In genomic region chr17:49496183-49496865, GRCh38 we compare ENCODE assay signal across 9 cellular contexts. TPM values are rescaled to one million over a fixed set of nuclear protein-coding genes. Genes with fewer than 3 reads are reported as not detected.
DNase-seq lines count a peak whose midpoint lies in the region; ATAC-seq, FAIRE-seq and TF ChIP-seq lines count a peak whose summit lies in the region.
"Had no signal": no experiment of that assay in that cellular context is flagged by ENCODE, and none has a peak within 500 bp of the region (broad histone marks: within the 10 kb centered on the region; RNA-seq: fewer than 3 reads in every experiment).

No MANE protein-coding gene starts in this region.

- CTCF ChIA-PET in H1 (lab: Charles Lee; ENCODE audit: partially characterized antibody) = interaction anchor here (0.9 to 12.8 kb wide), 22 partner anchors 8 to 88 kb away, joined by 3 to 210 read pairs (median 10); no protein-coding TSS in a partner anchor

- TF ChIP-seq RAD21 in H1 (IDR thresholded peaks at IDR 0.05 in 1 of 2, conservative IDR thresholded peaks at IDR 0.05 in 1 of 2; ENCODE audit: low read depth in 2 of 2, low read length in 2 of 2) = peak; percentile 42 to 67

- peak in 1 of 2 experiments; percentile 20; a peak in 1 of 3 replicates for TF ChIP-seq EP300 in H1 (IDR thresholded peaks at IDR 0.05; ENCODE audit: borderline replicate concordance in 1 of 2, low read depth in 2 of 2, low read length in 2 of 2)

- H4K8ac ChIP-seq in H1 (ENCODE audit: extremely low read depth, insufficient read depth, low read length) (peak overlapping the region; percentile 65; the same call in 1 of the 2 replicates), mesendoderm (ENCODE audit: low read depth, low read length) (no peak overlapping the region)

- H3K56ac ChIP-seq in H1 (replicated peaks; ENCODE audit: insufficient read length, low read depth, low read length) (no peak overlapping the region), mesendoderm (ENCODE audit: low read length) (peak overlapping the region; percentile 81)

- H4K20me1 ChIP-seq in H1 (replicated peaks in 1 of 2; ENCODE audit: control insufficient read depth in 1 of 2, insufficient read depth in 2 of 2, low read length in 2 of 2) = peaks cover 0 to 3% of the 10 kb centered on the region in 2 experiments

- H3K36me3 ChIP-seq in H1 (ENCODE audit: control insufficient read depth in 2 of 4, insufficient read depth in 4 of 4, low read length in 3 of 4) = no peaks in the 10 kb centered on the region
- no peaks in the 10 kb centered on the region for H3K36me3 ChIP-seq in mesendoderm (ENCODE audit: control insufficient read depth, insufficient read depth, low read length)

- no peaks in the 10 kb centered on the region for H3K9me3 ChIP-seq in H1 (ENCODE audit: insufficient read depth in 2 of 2, low read depth in 1 of 2, low read length in 1 of 2)

- H2AK5ac ChIP-seq in H1 (ENCODE audit: low read depth, low read length) (no peak overlapping the region), mesendoderm (ENCODE audit: low read length) (no peak overlapping the region)

- FAIRE-seq in H1 (lab: Jason Lieb, UNC) = no peak
- FAIRE-seq: G401.6 had no signal

- H2BK15ac ChIP-seq in H1 (ENCODE audit: low read length) (no peak overlapping the region), mesendoderm (replicated peaks; ENCODE audit: low read depth) (no peak overlapping the region)

- peak; percentile 81 to 94 (median 85) for TF ChIP-seq CTCF in H1 (IDR thresholded peaks at IDR 0.05; ENCODE audit: control extremely low read depth in 1 of 3, insufficient read depth in 1 of 3, low read depth in 1 of 3, low read length in 3 of 3)

- TF ChIP-seq POLR2A in H1 (IDR thresholded peaks at IDR 0.05; ENCODE audit: control extremely low read depth in 1 of 2, low read depth in 2 of 2, low read length in 2 of 2) = no peak

- POLR2A ChIA-PET in H1 (lab: Charles Lee; ENCODE audit: partially characterized antibody) = interaction anchor here (1.1 to 4.1 kb wide), 8 partner anchors 11 to 287 kb away, joined by 3 to 24 read pairs (median 4); no protein-coding TSS in a partner anchor

- peak overlapping the region; percentile 91 to 95 for H3K4me2 ChIP-seq in H1 (ENCODE audit: insufficient read depth in 1 of 2, low read depth in 2 of 2, low read length in 2 of 2)
- H3K4me2 ChIP-seq in mesendoderm (ENCODE audit: low read length) = peak overlapping the region; percentile 80

- H2BK12ac ChIP-seq in H1 (ENCODE audit: low read depth, low read length) = peak overlapping the region; percentile 50; the same call in 1 of the 2 replicates

- H3K23me2 ChIP-seq in H1 (ENCODE audit: low read depth, low read length) = peaks cover 34% of the 10 kb centered on the region; the same call in 1 of the 2 replicates

- H3K9ac ChIP-seq in H1 (replicated peaks in 1 of 4; ENCODE audit: extremely low read depth in 1 of 4, low read depth in 3 of 4, low read length in 3 of 4) (peak overlapping the region in 1 of 4 experiments; percentile 1; a peak in 1 of 7 replicates), mesendoderm (ENCODE audit: low read length) (peak overlapping the region; percentile 44)

- peak overlapping the region; percentile 83 for H3K18ac ChIP-seq in H1 (ENCODE audit: extremely low read depth, low read length)
- no peak overlapping the region for H3K18ac ChIP-seq in mesendoderm (ENCODE audit: low read length)

- no peak overlapping the region for H2AFZ ChIP-seq in H1 (ENCODE audit: low read length)

- H3K4ac ChIP-seq in H1 (replicated peaks; ENCODE audit: insufficient read length, low read depth, low read length) (no peak overlapping the region), mesendoderm (ENCODE audit: low read depth, low read length) (no peak overlapping the region)

- peak overlapping the region; percentile 57 to 79 (median 72) for H3K4me3 ChIP-seq in H1 (ENCODE audit: extremely low read depth in 1 of 4, insufficient read depth in 2 of 4, low read depth in 3 of 4, low read length in 4 of 4)
- peak overlapping the region; percentile 20 for H3K4me3 ChIP-seq in mesendoderm (ENCODE audit: low read length)

- no peak overlapping the region for H2BK120ac ChIP-seq in H1 (replicated peaks; ENCODE audit: low read depth, low read length)
- no peak overlapping the region for H2BK120ac ChIP-seq in mesendoderm (ENCODE audit: low read depth, low read length)

- no peak overlapping the region for H3K14ac ChIP-seq in H1 (ENCODE audit: insufficient read length)

- no peaks in the 10 kb centered on the region for H3K79me1 ChIP-seq in H1 (ENCODE audit: low read depth, low read length)
- H3K79me1 ChIP-seq in mesendoderm (ENCODE audit: low read length) = no peaks in the 10 kb centered on the region

- no peak overlapping the region for H3K23ac ChIP-seq in H1 (ENCODE audit: insufficient read length)
- H3K23ac ChIP-seq in mesendoderm (ENCODE audit: low read length) = peak overlapping the region; percentile 35

- peaks cover 12 to 47% (median 38%) of the 10 kb centered on the region in 4 experiments for H3K27me3 ChIP-seq in H1 (replicated peaks in 1 of 4; ENCODE audit: control insufficient read depth in 3 of 4, extremely low read depth in 1 of 4, insufficient read depth in 3 of 4, low read length in 3 of 4)
- H3K27me3 ChIP-seq in mesendoderm (ENCODE audit: insufficient read depth, low read length, poor library complexity) = peaks cover 13% of the 10 kb centered on the region

- H3K4me1 ChIP-seq in H1 (replicated peaks in 1 of 4; ENCODE audit: control insufficient read depth in 3 of 4, insufficient read depth in 4 of 4, low read length in 3 of 4) (peaks cover 3 to 11% (median 7%) of the 10 kb centered on the region in 4 experiments), mesendoderm (ENCODE audit: control insufficient read depth, low read depth, low read length) (peaks cover 7% of the 10 kb centered on the region)

- no peak overlapping the region for H4K91ac ChIP-seq in H1 (replicated peaks; ENCODE audit: insufficient read length, low read length)

- WGBS in H1 (ENCODE audit: extremely low coverage in 1 of 2, insufficient coverage in 1 of 2, insufficient read length in 1 of 2, insufficient replicate concordance in 2 of 2, low coverage in 1 of 2, low lambda C conversion rate in 2 of 2, missing lambda C conversion rate in 1 of 2), 2 experiments = 2% methylated on average over 56 of the region's 85 CpGs; no CpG with 5 or more reads in 1 of the 2 experiments
- no CpG with 5 or more reads among the region's 85 CpGs for WGBS in mesendoderm (ENCODE audit: extremely low coverage, insufficient coverage, low lambda C conversion rate)

- ATAC-seq in HG03520 (IDR thresholded peaks at IDR 0.05; ENCODE audit: unreplicated experiment) = no peak

- H4K5ac ChIP-seq in H1 (ENCODE audit: insufficient read length, low read depth, low read length) (peak overlapping the region; percentile 25), mesendoderm (ENCODE audit: low read length) (no peak overlapping the region)

- H2BK20ac ChIP-seq in H1 (ENCODE audit: low read length) = no peak overlapping the region

- H3K79me2 ChIP-seq in H1 (ENCODE audit: control insufficient read depth in 1 of 2, insufficient read depth in 2 of 2, low read length in 2 of 2) (no peaks in the 10 kb centered on the region), mesendoderm (ENCODE audit: control insufficient read depth, insufficient read depth, low read length) (no peaks in the 10 kb centered on the region)

- peak; percentile 38 for DNase-seq in NCI-H146 (lab: John Stamatoyannopoulos, UW)
- DNase-seq in NCI-H146 treated with DMSO at 0.1 percent for 48 hours (lab: John Stamatoyannopoulos, UW; ENCODE audit: unreplicated experiment) = no peak
- peak; percentile 60 for DNase-seq in NCI-H2227 treated with DMSO at 0.1 percent for 48 hours (lab: John Stamatoyannopoulos, UW)
- peak; percentile 51 to 80 (median 71) for DNase-seq in activated CD8-positive, alpha-beta memory T cell treated with anti-CD3 and anti-CD28 coated beads for 48 hours (ENCODE audit: low read depth in 2 of 3, low spot score in 2 of 3)
- peak in 1 of 2 experiments; percentile 98 for DNase-seq in H1 (ENCODE audit: low read depth in 1 of 2, low spot score in 2 of 2)
- peak; percentile 65 for DNase-seq in mesendoderm
- peak; percentile 58 for DNase-seq in stimulated activated CD8-positive, alpha-beta memory T cell treated with anti-CD3 and anti-CD28 coated beads, Interleukin-12 subunit alpha, Interleukin-12 subunit beta, amount 100 ng/mL, for 24 hours (ENCODE audit: extremely low read depth)

- H2BK5ac ChIP-seq in H1 (ENCODE audit: low read depth, low read length) = no peak overlapping the region; the same call in 1 of the 2 replicates
- H2BK5ac ChIP-seq in mesendoderm (ENCODE audit: low read length) = no peak overlapping the region

- H3K27ac ChIP-seq in H1 (ENCODE audit: low read depth, low read length) (no peak overlapping the region), mesendoderm (ENCODE audit: low read depth, low read length) (no peak overlapping the region)

TF ChIP-seq in H1, 55 proteins besides CTCF, POLR2A, EP300 and RAD21 (continues in another document):
- TF ChIP-seq TEAD4 (IDR thresholded peaks at IDR 0.05; ENCODE audit: low read depth, low read length) (no peak), ASH2L (IDR thresholded peaks at IDR 0.05; ENCODE audit: low read length) (peak; percentile 29), FOSL1 (IDR thresholded peaks at IDR 0.05; ENCODE audit: insufficient read depth, low read depth, low read length) (0 out of 2 replicates have a peak, but pooled peaks have one; percentile 43), SAP30 (IDR thresholded peaks at IDR 0.05; ENCODE audit: insufficient read depth, insufficient replicate concordance, low read length) (no peak)
- TF ChIP-seq, protein P1, sequence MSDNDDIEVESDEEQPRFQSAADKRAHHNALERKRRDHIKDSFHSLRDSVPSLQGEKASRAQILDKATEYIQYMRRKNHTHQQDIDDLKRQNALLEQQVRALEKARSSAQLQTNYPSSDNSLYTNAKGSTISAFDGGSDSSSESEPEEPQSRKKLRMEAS (IDR thresholded peaks at IDR 0.05) = peak; percentile 64

RNA-seq across cellular contexts. Expression of gene NGFR, which starts 1.2 kb away (rescaled TPM):
- 8.1 TPM in 2 replicates for total RNA-seq in H1 (2021; fragmentation: NEBNext Ultra II Directional; extraction: Animal tissue kit (Norgen Biotek cat#: 25700))
- polyA plus RNA-seq in H1 (2011; rRNA removed) = 10.3 and 19.4 TPM in 2 replicates
- polyA plus RNA-seq in H1 (2011; cell fraction: cytosol; rRNA removed) = 13.8 TPM
- 13.1 TPM for polyA plus RNA-seq in H1 (2011; cell fraction: nucleus; rRNA removed)
- polyA plus RNA-seq in H1 (2012, experiment 1 of 2) = 5.7 to 12.2 TPM (median 10.3 TPM) in 4 replicates
- 8.0 TPM for polyA plus RNA-seq in H1 (2012, experiment 2 of 2)
- 13.1 TPM for polyA plus RNA-seq in H1 (2013, experiment 1 of 2)
- polyA plus RNA-seq in H1 (2013, experiment 2 of 2) = 13.5 TPM
- polyA minus RNA-seq in H1 (2011; rRNA and poly(A)+ RNA removed) = 4.4 and 5.9 TPM in 2 replicates
- polyA minus RNA-seq in H1 (2011; cell fraction: cytosol; rRNA and poly(A)+ RNA removed) = 4.4 TPM
- 5.5 TPM for polyA minus RNA-seq in H1 (2011; cell fraction: nucleus; rRNA and poly(A)+ RNA removed)
- polyA plus RNA-seq in mesendoderm (2013, experiment 1 of 2) = 1.8 TPM
- polyA plus RNA-seq in mesendoderm (2013, experiment 2 of 2) = 1.7 TPM
